In genomic region chr14:33914676-33915516, GRCh38 we compare ENCODE assay signal across 1 cellular context.
A peak's percentile ranks its signal among the peaks of the same experiment; 100 is the strongest.
TF ChIP-seq lines count a peak whose summit lies in the region.

No MANE protein-coding gene starts in this region.

TF ChIP-seq in K562, 482 proteins besides CTCF, POLR2A, EP300 and RAD21 (continued from another document):
- TF ChIP-seq SMAD3 (CRISPR knock-in tag; conservative IDR thresholded peaks at IDR 0.05): no peak
- TF ChIP-seq YBX1 (IDR thresholded peaks at IDR 0.05): no peak
- TF ChIP-seq CTBP1 (IDR thresholded peaks at IDR 0.05; ENCODE audit: borderline replicate concordance): 0 out of 2 replicates have a peak, but pooled peaks have one; percentile 9
- no peak for TF ChIP-seq SMC3 (conservative IDR thresholded peaks at IDR 0.05; ENCODE audit: insufficient read depth, low read depth, low read length)
- TF ChIP-seq CCAR2 (IDR thresholded peaks at IDR 0.05; ENCODE audit: low read depth, low read length): no peak
- TF ChIP-seq SP2 (IDR thresholded peaks at IDR 0.05; ENCODE audit: extremely low read depth, low read depth, low read length, poor library complexity, severe bottlenecking): no peak
- TF ChIP-seq SMAD1 (IDR thresholded peaks at IDR 0.05; ENCODE audit: low read depth, low read length, partially characterized antibody): no peak
- no peak for TF ChIP-seq ATF1 (CRISPR knock-in tag; IDR thresholded peaks at IDR 0.05)
- no peak for TF ChIP-seq ATF1 (tag; IDR thresholded peaks at IDR 0.05)
- no peak for TF ChIP-seq NRF1 (conservative IDR thresholded peaks at IDR 0.05 in 1 of 2, IDR thresholded peaks at IDR 0.05 in 1 of 2)
- TF ChIP-seq ZFX (CRISPR knock-in tag; IDR thresholded peaks at IDR 0.05): peak; percentile 34; the same call in 1 of the 2 replicates
- TF ChIP-seq SFPQ (IDR thresholded peaks at IDR 0.05; ENCODE audit: low read depth, low read length): no peak
- no peak for TF ChIP-seq LARP7 (IDR thresholded peaks at IDR 0.05)
- TF ChIP-seq MLLT1 (IDR thresholded peaks at IDR 0.05): no peak
- TF ChIP-seq HNRNPLL (IDR thresholded peaks at IDR 0.05; ENCODE audit: low read depth, low read length, poor library complexity, severe bottlenecking): no peak
- no peak for TF ChIP-seq ZFP30 (CRISPR knock-in tag; IDR thresholded peaks at IDR 0.05; ENCODE audit: borderline replicate concordance)
- TF ChIP-seq ZNF282 (CRISPR knock-in tag; IDR thresholded peaks at IDR 0.05): no peak
- TF ChIP-seq TAF9B (IDR thresholded peaks at IDR 0.05; ENCODE audit: partially characterized antibody): no peak
- no peak for TF ChIP-seq KLF1 (tag; IDR thresholded peaks at IDR 0.05)
- no peak for TF ChIP-seq ESRRB (CRISPR knock-in tag; IDR thresholded peaks at IDR 0.05; ENCODE audit: borderline replicate concordance)
- no peak for TF ChIP-seq ZNF695 (CRISPR knock-in tag; IDR thresholded peaks at IDR 0.05)
- TF ChIP-seq CHD2 (IDR thresholded peaks at IDR 0.05; ENCODE audit: low read depth, low read length): no peak
- TF ChIP-seq NFATC3 (IDR thresholded peaks at IDR 0.05): peak; percentile 73; the same call in 1 of the 2 replicates
- TF ChIP-seq, protein P1, sequence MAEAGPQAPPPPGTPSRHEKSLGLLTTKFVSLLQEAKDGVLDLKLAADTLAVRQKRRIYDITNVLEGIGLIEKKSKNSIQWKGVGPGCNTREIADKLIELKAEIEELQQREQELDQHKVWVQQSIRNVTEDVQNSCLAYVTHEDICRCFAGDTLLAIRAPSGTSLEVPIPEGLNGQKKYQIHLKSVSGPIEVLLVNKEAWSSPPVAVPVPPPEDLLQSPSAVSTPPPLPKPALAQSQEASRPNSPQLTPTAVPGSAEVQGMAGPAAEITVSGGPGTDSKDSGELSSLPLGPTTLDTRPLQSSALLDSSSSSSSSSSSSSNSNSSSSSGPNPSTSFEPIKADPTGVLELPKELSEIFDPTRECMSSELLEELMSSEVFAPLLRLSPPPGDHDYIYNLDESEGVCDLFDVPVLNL (CRISPR knock-in tag; IDR thresholded peaks at IDR 0.05; ENCODE audit: low read depth): no peak
- TF ChIP-seq, protein P2, sequence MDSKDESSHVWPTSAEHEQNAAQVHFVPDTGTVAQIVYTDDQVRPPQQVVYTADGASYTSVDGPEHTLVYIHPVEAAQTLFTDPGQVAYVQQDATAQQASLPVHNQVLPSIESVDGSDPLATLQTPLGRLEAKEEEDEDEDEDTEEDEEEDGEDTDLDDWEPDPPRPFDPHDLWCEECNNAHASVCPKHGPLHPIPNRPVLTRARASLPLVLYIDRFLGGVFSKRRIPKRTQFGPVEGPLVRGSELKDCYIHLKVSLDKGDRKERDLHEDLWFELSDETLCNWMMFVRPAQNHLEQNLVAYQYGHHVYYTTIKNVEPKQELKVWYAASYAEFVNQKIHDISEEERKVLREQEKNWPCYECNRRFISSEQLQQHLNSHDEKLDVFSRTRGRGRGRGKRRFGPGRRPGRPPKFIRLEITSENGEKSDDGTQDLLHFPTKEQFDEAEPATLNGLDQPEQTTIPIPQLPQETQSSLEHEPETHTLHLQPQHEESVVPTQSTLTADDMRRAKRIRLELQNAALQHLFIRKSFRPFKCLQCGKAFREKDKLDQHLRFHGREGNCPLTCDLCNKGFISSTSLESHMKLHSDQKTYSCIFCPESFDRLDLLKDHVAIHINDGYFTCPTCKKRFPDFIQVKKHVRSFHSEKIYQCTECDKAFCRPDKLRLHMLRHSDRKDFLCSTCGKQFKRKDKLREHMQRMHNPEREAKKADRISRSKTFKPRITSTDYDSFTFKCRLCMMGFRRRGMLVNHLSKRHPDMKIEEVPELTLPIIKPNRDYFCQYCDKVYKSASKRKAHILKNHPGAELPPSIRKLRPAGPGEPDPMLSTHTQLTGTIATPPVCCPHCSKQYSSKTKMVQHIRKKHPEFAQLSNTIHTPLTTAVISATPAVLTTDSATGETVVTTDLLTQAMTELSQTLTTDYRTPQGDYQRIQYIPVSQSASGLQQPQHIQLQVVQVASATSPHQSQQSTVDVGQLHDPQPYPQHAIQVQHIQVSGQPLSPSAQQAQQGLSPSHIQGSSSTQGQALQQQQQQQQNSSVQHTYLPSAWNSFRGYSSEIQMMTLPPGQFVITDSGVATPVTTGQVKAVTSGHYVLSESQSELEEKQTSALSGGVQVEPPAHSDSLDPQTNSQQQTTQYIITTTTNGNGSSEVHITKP (IDR thresholded peaks at IDR 0.05; ENCODE audit: partially characterized antibody): no peak
